ENCODE assay signal across 13 cellular contexts in genomic region chr6:28496099-28496779, GRCh38. TPM values are rescaled to one million over a fixed set of nuclear protein-coding genes. Genes with fewer than 3 reads are reported as not detected.
A peak's percentile ranks its signal among the peaks of the same experiment; 100 is the strongest.
DNase-seq lines count a peak whose midpoint lies in the region; ATAC-seq, FAIRE-seq and TF ChIP-seq lines count a peak whose summit lies in the region.
"Had no signal": no experiment of that assay in that cellular context is flagged by ENCODE, and none has a peak within 500 bp of the region (broad histone marks: within the 10 kb centered on the region; RNA-seq: fewer than 3 reads in every experiment).

No MANE protein-coding gene starts in this region.

- WGBS in A549 (ENCODE audit: missing lambda C conversion rate): 0% methylated on average over 2 of the region's 2 CpGs

- peaks cover 3% of the 10 kb centered on the region for H3K4me1 Mint-ChIP-seq in activated T-cell treated with anti-CD3 and anti-CD28 coated beads, Interleukin-2, amount 50 U/mL, for 4 hours (ENCODE audit: low read depth)

- no peaks in the 10 kb centered on the region for H3K9me3 ChIP-seq in A549
- H3K9me3 ChIP-seq in OCI-LY7 (ENCODE audit: low read length): no peaks in the 10 kb centered on the region

- H3K4me3 ChIP-seq in A549 (no peak overlapping the region), OCI-LY7 (ENCODE audit: low read depth, low read length, poor library complexity, severe bottlenecking) (no peak overlapping the region), fibroblast of mammary gland (ENCODE audit: control insufficient read depth, low read depth, low read length) (no peak overlapping the region)

- no TSS peak for BruUV-seq in OCI-LY7 (replicated peaks; lab: Mats Ljungman, UMichigan)

- H3K4me1 ChIP-seq in A549 (no peaks in the 10 kb centered on the region), OCI-LY7 (ENCODE audit: insufficient read depth, low read length, poor library complexity, severe bottlenecking) (no peaks in the 10 kb centered on the region)

- ATAC-seq in A549 (0 out of 6 replicates have a peak, but pooled peaks of 1 of the 2 experiments have one; percentile 36), HG02938 (IDR thresholded peaks at IDR 0.05; ENCODE audit: unreplicated experiment) (no peak), left ventricle myocardium superior (no peak)
- ATAC-seq in activated T-cell treated with anti-CD3 and anti-CD28 coated beads, Interleukin-2, amount 50 U/mL, for 4 hours: no peak
- ATAC-seq: natural killer cell treated with Interleukin-12 subunit alpha and Interleukin-12 subunit beta and Interleukin-15 and Interleukin-18, amount 100 ng/mL, for 72 hours had no signal

- H3K27ac ChIP-seq in A549 (no peak overlapping the region), OCI-LY7 (ENCODE audit: low read depth, low read length, poor library complexity, severe bottlenecking) (no peak overlapping the region)

- CTCF ChIA-PET in A549 (lab: Yijun Ruan, JAX): interaction anchor here (0.6 to 3.8 kb wide), 10 partner anchors 31 to 314 kb away, joined by 3 to 21 read pairs (median 4); no protein-coding TSS in a partner anchor
- CTCF ChIA-PET in OCI-LY7 (lab: Charles Lee; ENCODE audit: unreplicated experiment): no interaction called here

- FAIRE-seq in A549 (lab: Jason Lieb, UNC): no peak

- H3K36me3 ChIP-seq in OCI-LY7 (ENCODE audit: insufficient read depth, low read length): no peaks in the 10 kb centered on the region

- H3K9me3 Mint-ChIP-seq in activated T-cell treated with anti-CD3 and anti-CD28 coated beads, Interleukin-2, amount 50 U/mL, for 4 hours: no peaks in the 10 kb centered on the region
- H3K9me3 Mint-ChIP-seq: dendritic cell treated with granulocyte-macrophage colony-stimulating factor and Interleukin-4, amounts not matched to agents 40 ng/mL and 50 ng/mL, for 4 days; natural killer cell treated with Interleukin-12 subunit alpha and Interleukin-12 subunit beta and Interleukin-15 and Interleukin-18, amount 100 ng/mL, for 72 hours had no signal

- POLR2A ChIA-PET in A549 (lab: Yijun Ruan, JAX): no interaction called here
- POLR2A ChIA-PET in OCI-LY7 (lab: Charles Lee): no interaction called here

- peak; percentile 59 to 61 for TF ChIP-seq RAD21 in A549 (conservative IDR thresholded peaks at IDR 0.05 in 1 of 2, IDR thresholded peaks at IDR 0.05 in 1 of 2)

- H3K9me2 ChIP-seq in OCI-LY7 (ENCODE audit: insufficient read depth, low read length): no peaks in the 10 kb centered on the region

- no peak for DNase-seq in A549 (ENCODE audit: low read depth in 1 of 2, low spot score in 1 of 2)
- DNase-seq in GM20000 (ENCODE audit: low spot score): no peak
- DNase-seq in OCI-LY7 (ENCODE audit: low spot score): peak; percentile 20
- DNase-seq in fibroblast of mammary gland (ENCODE audit: low read depth): peak; percentile 23
- no peak for DNase-seq in mucosa of gallbladder (ENCODE audit: low spot score)
- DNase-seq in activated T-cell treated with anti-CD3 and anti-CD28 coated beads, Interleukin-2, amount 50 U/mL, for 4 hours: no peak
- DNase-seq in left ventricle myocardium superior: no peak
- DNase-seq: activated T-cell treated with anti-CD3 and anti-CD28 coated beads, Interleukin-2, amount 50 U/mL, for 48 hours; T1000 had no signal

- TF ChIP-seq POLR2A in A549 (IDR thresholded peaks at IDR 0.05; ENCODE audit: low read length): no peak

- H3K4me2 ChIP-seq in A549 (no peak overlapping the region), OCI-LY7 (ENCODE audit: low read length) (no peak overlapping the region)

- H2AFZ ChIP-seq in OCI-LY7 (ENCODE audit: low read length): no peak overlapping the region

- H3K36me3 Mint-ChIP-seq in activated T-cell treated with anti-CD3 and anti-CD28 coated beads, Interleukin-2, amount 50 U/mL, for 4 hours (ENCODE audit: insufficient read depth): no peaks in the 10 kb centered on the region

- no peak overlapping the region for H3K4me3 Mint-ChIP-seq in activated T-cell treated with anti-CD3 and anti-CD28 coated beads, Interleukin-2, amount 50 U/mL, for 4 hours
- H3K4me3 Mint-ChIP-seq: dendritic cell treated with granulocyte-macrophage colony-stimulating factor and Interleukin-4, amounts not matched to agents 40 ng/mL and 50 ng/mL, for 4 days; natural killer cell treated with Interleukin-12 subunit alpha and Interleukin-12 subunit beta and Interleukin-15 and Interleukin-18, amount 100 ng/mL, for 72 hours had no signal

- TF ChIP-seq EP300 in A549 (IDR thresholded peaks at IDR 0.05): no peak

- H3K79me2 ChIP-seq in OCI-LY7 (ENCODE audit: insufficient read depth, low read depth, low read length): no peaks in the 10 kb centered on the region

- H4K20me1 ChIP-seq in OCI-LY7 (ENCODE audit: insufficient read depth, low read length): no peaks in the 10 kb centered on the region

- intact Hi-C loops in OCI-LY7 (cut with micrococcal nuclease; ENCODE audit: unreplicated experiment): loop anchor here (2.0 kb wide), 1 partner anchor 189 kb away; no protein-coding TSS in a partner anchor
- intact Hi-C loops in left ventricle myocardium superior (cut with micrococcal nuclease): no loop called here

- peaks cover 32% of the 10 kb centered on the region for H3K27me3 Mint-ChIP-seq in activated T-cell treated with anti-CD3 and anti-CD28 coated beads, Interleukin-2, amount 50 U/mL, for 4 hours (ENCODE audit: low read depth)

- TF ChIP-seq CTCF in A549 (IDR thresholded peaks at IDR 0.05) (peak; percentile 43), GM20000 (IDR thresholded peaks at IDR 0.05; ENCODE audit: extremely low read depth, missing control alignments) (peak; percentile 4), OCI-LY7 (conservative IDR thresholded peaks at IDR 0.05; ENCODE audit: low read length) (peak; percentile 64), fibroblast of mammary gland (conservative IDR thresholded peaks at IDR 0.05; ENCODE audit: control insufficient read depth, insufficient read depth, low read depth, low read length) (peak; percentile 23)

TF ChIP-seq in A549, 52 proteins besides CTCF, POLR2A, EP300 and RAD21:
- TF ChIP-seq GATA3 (IDR thresholded peaks at IDR 0.05; ENCODE audit: borderline replicate concordance) (no peak), SMC3 (IDR thresholded peaks at IDR 0.05) (peak; percentile 51)

RNA-seq across cellular contexts. Expression of gene GPX6, which starts 19.4 kb away (rescaled TPM):
- polyA plus RNA-seq in A549 (2011; rRNA removed) (not detected in 2 replicates), A549 (2017; fragmentation: RNase III; extraction: RNeasy Plus Mini Kit Qiagen cat#74134 plus additional on column Dnase treatment) (not detected in 3 replicates)
- not detected in 2 replicates for polyA plus RNA-seq in A549 (2012; cell fraction: cytosol; rRNA removed)
- polyA plus RNA-seq in A549 (2012; cell fraction: nucleus; rRNA removed): not detected in 2 replicates
- not detected in 2 replicates for polyA minus RNA-seq in A549 (2011; rRNA and poly(A)+ RNA removed)
- not detected in 2 replicates for total RNA-seq in OCI-LY7 (2014; rRNA removed; shearing (Covaris generic))
- total RNA-seq in OCI-LY7 (2022) (not detected in 2 replicates), mucosa of gallbladder (not detected), left ventricle myocardium superior (not detected)
- total RNA-seq in activated T-cell treated with anti-CD3 and anti-CD28 coated beads, Interleukin-2, amount 50 U/mL, for 4 hours: not detected
- total RNA-seq: natural killer cell treated with Interleukin-12 subunit alpha and Interleukin-12 subunit beta and Interleukin-15 and Interleukin-18, amount 100 ng/mL, for 72 hours; NCI-H460 had no signal

RNA-seq across cellular contexts. Expression of gene GPX5, which starts 29.4 kb away (rescaled TPM):
- polyA plus RNA-seq in A549 (2011; rRNA removed): not detected in 2 replicates
- not detected in 2 replicates for polyA plus RNA-seq in A549 (2012; cell fraction: cytosol; rRNA removed)
- not detected in 2 replicates for polyA plus RNA-seq in A549 (2012; cell fraction: nucleus; rRNA removed)
- polyA plus RNA-seq in A549 (2017; fragmentation: RNase III; extraction: RNeasy Plus Mini Kit Qiagen cat#74134 plus additional on column Dnase treatment): not detected in 3 replicates
- polyA minus RNA-seq in A549 (2011; rRNA and poly(A)+ RNA removed): not detected in 2 replicates
- 0.09 TPM in 1 of 2 replicates, not detected in the other for total RNA-seq in OCI-LY7 (2014; rRNA removed; shearing (Covaris generic))
- not detected in 2 replicates for total RNA-seq in OCI-LY7 (2022)
- total RNA-seq in mucosa of gallbladder: not detected
- total RNA-seq in activated T-cell treated with anti-CD3 and anti-CD28 coated beads, Interleukin-2, amount 50 U/mL, for 4 hours: not detected
- not detected for total RNA-seq in left ventricle myocardium superior
- total RNA-seq: natural killer cell treated with Interleukin-12 subunit alpha and Interleukin-12 subunit beta and Interleukin-15 and Interleukin-18, amount 100 ng/mL, for 72 hours; NCI-H460 had no signal

RNA-seq across cellular contexts. Expression of gene ZSCAN23, which starts 52.9 kb away (rescaled TPM):
- polyA plus RNA-seq in A549 (2011; rRNA removed) (not detected in 2 replicates), A549 (2017; fragmentation: RNase III; extraction: RNeasy Plus Mini Kit Qiagen cat#74134 plus additional on column Dnase treatment) (not detected in 3 replicates)
- not detected in 2 replicates for polyA plus RNA-seq in A549 (2012; cell fraction: cytosol; rRNA removed)
- not detected in 2 replicates for polyA plus RNA-seq in A549 (2012; cell fraction: nucleus; rRNA removed)
- polyA minus RNA-seq in A549 (2011; rRNA and poly(A)+ RNA removed): not detected in 2 replicates
- total RNA-seq in OCI-LY7 (2014; rRNA removed; shearing (Covaris generic)): not detected in 2 replicates
- total RNA-seq in OCI-LY7 (2022) (not detected in 2 replicates), mucosa of gallbladder (3.8 TPM), left ventricle myocardium superior (1.2 TPM)
- total RNA-seq in activated T-cell treated with anti-CD3 and anti-CD28 coated beads, Interleukin-2, amount 50 U/mL, for 4 hours: under 1 TPM; 0.46 to 0.76 (median 0.69) TPM
- total RNA-seq: NCI-H460 had no signal

Comparison
In these comparisons a context has a peak if more than half of its experiments do, and no peak if none do; other contexts are left out.
1. DNase-seq: peak in OCI-LY7 (single experiment) and fibroblast of mammary gland (single experiment); none in A549 (0 of 2), GM20000 (single experiment), mucosa of gallbladder (single experiment), activated T-cell treated with anti-CD3 and anti-CD28 coated beads, Interleukin-2, amount 50 U/mL, for 4 hours (single experiment) and left ventricle myocardium superior (single experiment).
2. CTCF ChIP-seq: peak in every context shown above with its lines; median percentile 64 in OCI-LY7; 43 in A549; 23 in fibroblast of mammary gland; 4 in GM20000.